In the genomic region with DNA sequence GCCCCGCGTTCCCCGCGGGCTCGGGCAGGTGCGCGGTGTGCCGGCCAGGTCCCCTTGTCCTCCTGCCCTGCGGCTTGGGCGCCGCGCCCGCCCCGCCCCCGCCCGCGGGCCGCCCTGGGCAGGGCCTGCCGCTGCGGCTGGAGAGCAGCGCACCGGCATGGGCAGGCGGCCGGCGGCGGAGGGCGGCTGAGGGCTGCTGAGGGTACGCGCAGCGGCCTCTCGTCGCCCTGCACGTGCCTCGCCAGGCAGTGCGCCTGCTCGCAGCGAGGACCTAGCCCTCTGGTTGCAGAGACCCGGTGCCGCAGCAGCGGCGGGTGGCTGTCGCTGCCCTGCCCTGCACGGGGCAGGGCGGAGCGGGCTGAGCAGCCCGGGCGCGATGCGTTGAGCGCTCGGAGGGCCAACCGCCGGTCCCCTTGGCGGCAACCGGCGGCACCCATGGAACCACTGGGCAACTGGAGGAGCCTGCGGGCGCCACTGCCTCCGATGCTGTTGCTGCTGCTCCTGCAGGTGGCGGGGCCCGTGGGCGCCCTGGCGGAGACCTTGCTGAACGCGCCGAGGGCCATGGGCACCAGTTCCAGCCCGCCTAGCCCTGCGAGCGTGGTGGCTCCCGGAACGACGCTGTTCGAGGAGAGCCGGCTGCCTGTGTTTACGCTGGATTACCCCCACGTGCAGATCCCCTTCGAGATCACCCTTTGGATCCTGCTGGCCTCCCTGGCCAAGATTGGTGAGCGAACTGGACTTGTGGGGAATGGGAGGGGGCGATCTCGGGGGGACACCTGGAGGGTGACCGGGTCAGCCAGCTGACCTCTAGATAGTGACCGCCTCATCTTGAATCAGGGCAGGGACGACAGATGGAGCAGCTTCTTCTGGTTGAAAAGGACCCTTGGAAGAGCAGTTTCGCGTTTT, we compare ENCODE assay signal across 1 cellular context.
TF ChIP-seq lines count a peak whose summit lies in the region.

A gene with protein sequence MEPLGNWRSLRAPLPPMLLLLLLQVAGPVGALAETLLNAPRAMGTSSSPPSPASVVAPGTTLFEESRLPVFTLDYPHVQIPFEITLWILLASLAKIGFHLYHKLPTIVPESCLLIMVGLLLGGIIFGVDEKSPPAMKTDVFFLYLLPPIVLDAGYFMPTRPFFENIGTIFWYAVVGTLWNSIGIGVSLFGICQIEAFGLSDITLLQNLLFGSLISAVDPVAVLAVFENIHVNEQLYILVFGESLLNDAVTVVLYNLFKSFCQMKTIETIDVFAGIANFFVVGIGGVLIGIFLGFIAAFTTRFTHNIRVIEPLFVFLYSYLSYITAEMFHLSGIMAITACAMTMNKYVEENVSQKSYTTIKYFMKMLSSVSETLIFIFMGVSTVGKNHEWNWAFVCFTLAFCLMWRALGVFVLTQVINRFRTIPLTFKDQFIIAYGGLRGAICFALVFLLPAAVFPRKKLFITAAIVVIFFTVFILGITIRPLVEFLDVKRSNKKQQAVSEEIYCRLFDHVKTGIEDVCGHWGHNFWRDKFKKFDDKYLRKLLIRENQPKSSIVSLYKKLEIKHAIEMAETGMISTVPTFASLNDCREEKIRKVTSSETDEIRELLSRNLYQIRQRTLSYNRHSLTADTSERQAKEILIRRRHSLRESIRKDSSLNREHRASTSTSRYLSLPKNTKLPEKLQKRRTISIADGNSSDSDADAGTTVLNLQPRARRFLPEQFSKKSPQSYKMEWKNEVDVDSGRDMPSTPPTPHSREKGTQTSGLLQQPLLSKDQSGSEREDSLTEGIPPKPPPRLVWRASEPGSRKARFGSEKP (plus strand): TSS at position 140 of the 906 bp plus-strand sequence. CDS start 296 bp downstream, at position 436.

TF ChIP-seq in WTC11, 78 proteins besides CTCF, POLR2A, EP300 and RAD21 (continued from another document):
- TF ChIP-seq, protein P1, sequence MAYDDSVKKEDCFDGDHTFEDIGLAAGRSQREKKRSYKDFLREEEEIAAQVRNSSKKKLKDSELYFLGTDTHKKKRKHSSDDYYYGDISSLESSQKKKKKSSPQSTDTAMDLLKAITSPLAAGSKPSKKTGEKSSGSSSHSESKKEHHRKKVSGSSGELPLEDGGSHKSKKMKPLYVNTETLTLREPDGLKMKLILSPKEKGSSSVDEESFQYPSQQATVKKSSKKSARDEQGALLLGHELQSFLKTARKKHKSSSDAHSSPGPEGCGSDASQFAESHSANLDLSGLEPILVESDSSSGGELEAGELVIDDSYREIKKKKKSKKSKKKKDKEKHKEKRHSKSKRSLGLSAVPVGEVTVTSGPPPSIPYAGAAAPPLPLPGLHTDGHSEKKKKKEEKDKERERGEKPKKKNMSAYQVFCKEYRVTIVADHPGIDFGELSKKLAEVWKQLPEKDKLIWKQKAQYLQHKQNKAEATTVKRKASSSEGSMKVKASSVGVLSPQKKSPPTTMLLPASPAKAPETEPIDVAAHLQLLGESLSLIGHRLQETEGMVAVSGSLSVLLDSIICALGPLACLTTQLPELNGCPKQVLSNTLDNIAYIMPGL (CRISPR knock-in tag; IDR thresholded peaks at IDR 0.05) = peak; percentile 48; the same call in 1 of the 2 replicates
- peak; percentile 96 for TF ChIP-seq TP53 (CRISPR knock-in tag; IDR thresholded peaks at IDR 0.05)
- TF ChIP-seq ZNF263 (CRISPR knock-in tag; IDR thresholded peaks at IDR 0.05; ENCODE audit: low read depth) = no peak
- TF ChIP-seq, protein P2, sequence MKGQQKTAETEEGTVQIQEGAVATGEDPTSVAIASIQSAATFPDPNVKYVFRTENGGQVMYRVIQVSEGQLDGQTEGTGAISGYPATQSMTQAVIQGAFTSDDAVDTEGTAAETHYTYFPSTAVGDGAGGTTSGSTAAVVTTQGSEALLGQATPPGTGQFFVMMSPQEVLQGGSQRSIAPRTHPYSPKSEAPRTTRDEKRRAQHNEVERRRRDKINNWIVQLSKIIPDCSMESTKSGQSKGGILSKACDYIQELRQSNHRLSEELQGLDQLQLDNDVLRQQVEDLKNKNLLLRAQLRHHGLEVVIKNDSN (CRISPR knock-in tag; IDR thresholded peaks at IDR 0.05) = peak; percentile 65
- TF ChIP-seq, protein P3, sequence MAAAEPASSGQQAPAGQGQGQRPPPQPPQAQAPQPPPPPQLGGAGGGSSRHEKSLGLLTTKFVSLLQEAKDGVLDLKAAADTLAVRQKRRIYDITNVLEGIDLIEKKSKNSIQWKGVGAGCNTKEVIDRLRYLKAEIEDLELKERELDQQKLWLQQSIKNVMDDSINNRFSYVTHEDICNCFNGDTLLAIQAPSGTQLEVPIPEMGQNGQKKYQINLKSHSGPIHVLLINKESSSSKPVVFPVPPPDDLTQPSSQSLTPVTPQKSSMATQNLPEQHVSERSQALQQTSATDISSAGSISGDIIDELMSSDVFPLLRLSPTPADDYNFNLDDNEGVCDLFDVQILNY (CRISPR knock-in tag; IDR thresholded peaks at IDR 0.05) = no peak; the same call in 1 of the 2 replicates
- 0 out of 2 replicates have a peak, but pooled peaks have one; percentile 29 for TF ChIP-seq NR2C2 (CRISPR knock-in tag; IDR thresholded peaks at IDR 0.05)
- TF ChIP-seq, protein P4, sequence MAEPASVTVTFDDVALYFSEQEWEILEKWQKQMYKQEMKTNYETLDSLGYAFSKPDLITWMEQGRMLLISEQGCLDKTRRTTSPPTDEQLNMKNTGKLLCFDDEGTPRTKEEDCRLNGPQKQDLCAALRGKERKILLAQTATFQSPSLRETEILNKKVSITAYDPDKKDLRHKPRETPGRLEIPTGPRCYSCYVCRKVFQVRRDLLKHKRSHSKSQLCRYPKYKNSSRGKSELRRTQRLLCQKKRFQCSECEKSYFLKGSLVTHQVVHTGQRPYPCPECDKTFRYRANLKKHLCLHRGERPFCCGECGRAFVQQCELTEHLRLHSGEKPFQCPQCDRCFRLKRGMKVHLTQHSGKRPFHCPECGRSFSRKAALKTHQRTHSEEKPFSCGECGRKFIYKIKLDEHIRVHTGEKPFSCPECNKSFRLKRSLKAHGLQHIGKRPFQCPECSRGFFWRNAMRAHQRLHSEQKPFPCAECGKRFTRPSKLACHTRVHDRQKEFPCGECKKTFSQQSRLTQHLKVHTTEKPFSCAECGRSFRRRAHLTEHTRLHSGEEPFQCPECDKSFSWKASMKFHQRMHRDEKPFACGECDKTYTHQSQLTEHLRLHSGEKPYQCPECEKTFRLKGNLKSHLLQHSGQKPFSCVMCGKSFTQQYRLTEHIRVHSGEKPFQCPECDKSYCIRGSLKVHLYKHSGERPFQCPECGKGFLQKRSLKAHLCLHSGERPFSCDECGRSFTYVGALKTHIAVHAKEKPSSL (CRISPR knock-in tag; conservative IDR thresholded peaks at IDR 0.05) = no peak
- TF ChIP-seq PRDM15 (CRISPR knock-in tag; IDR thresholded peaks at IDR 0.05) = 0 out of 2 replicates have a peak, but pooled peaks have one; percentile 36
- TF ChIP-seq SMAD3 (CRISPR knock-in tag; IDR thresholded peaks at IDR 0.05; ENCODE audit: borderline replicate concordance) = peak; percentile 42; the same call in 1 of the 2 replicates
